ENCODE assay signal across 8 cellular contexts in the genomic region with DNA sequence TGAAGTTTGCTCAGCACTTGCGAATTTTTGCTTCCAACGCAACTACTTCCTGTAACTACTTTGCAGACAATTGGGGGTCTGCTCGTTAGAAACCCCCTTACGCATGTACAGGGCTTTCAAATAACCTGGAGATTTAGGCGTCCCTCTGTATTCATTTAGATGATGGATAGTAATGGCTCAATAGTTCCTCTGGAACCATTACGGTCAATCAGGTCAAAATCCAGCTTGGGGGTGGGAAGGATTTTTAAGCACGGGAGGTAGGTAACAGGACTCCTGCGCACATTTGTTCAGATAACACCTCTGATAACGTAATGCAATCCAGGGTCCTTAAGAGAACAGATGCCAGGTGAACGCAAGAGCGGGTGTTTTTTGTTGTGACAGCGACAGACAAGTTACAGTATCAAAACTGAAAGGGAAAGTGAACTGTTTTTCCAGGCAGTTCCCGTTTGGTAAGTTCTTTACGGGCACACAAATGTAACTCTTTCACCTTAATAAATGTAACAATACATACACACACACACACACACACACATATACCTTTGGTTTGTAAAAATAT. TPM values are rescaled to one million over a fixed set of nuclear protein-coding genes. Genes with fewer than 3 reads are reported as not detected.
DNase-seq lines count a peak whose midpoint lies in the region; ATAC-seq lines count a peak whose summit lies in the region.

No MANE protein-coding gene starts in this region.

- H3K27me3 Mint-ChIP-seq in activated T-cell treated with anti-CD3 and anti-CD28 coated beads, Interleukin-2, amount 50 U/mL, for 72 hours (ENCODE audit: low read depth) = peaks cover 65% of the 10 kb centered on the region
- H3K27me3 Mint-ChIP-seq in stimulated activated memory B cell treated with anti-CD40 and anti-IgM and Interleukin-4, amounts not matched to agents 10 μg/mL and 1 μg/mL and 100 μg/mL, for 72 hours = peaks cover 68% of the 10 kb centered on the region

- no peak overlapping the region for H3K9ac ChIP-seq in iPS-20b (ENCODE audit: low read depth, low read length)

- no peaks in the 10 kb centered on the region for H3K36me3 Mint-ChIP-seq in activated T-cell treated with anti-CD3 and anti-CD28 coated beads, Interleukin-2, amount 50 U/mL, for 72 hours (ENCODE audit: insufficient read depth in 2 of 2)
- H3K36me3 Mint-ChIP-seq in stimulated activated memory B cell treated with anti-CD40 and anti-IgM and Interleukin-4, amounts not matched to agents 10 μg/mL and 1 μg/mL and 100 μg/mL, for 72 hours = no peaks in the 10 kb centered on the region

- no peak for ATAC-seq in activated T-cell treated with anti-CD3 and anti-CD28 coated beads, Interleukin-2, amount 50 U/mL, for 72 hours (replicated peaks in 1 of 2)
- no peak for ATAC-seq in stimulated activated memory B cell treated with anti-CD40 and anti-IgM and Interleukin-4, amounts not matched to agents 10 μg/mL and 1 μg/mL and 100 μg/mL, for 72 hours
- ATAC-seq in GM21737 (IDR thresholded peaks at IDR 0.05; ENCODE audit: unreplicated experiment) = no peak

- peaks cover 100% of the 10 kb centered on the region for H3K27me3 ChIP-seq in iPS-20b (ENCODE audit: insufficient read depth, low read length)

- peak; percentile 44 for DNase-seq in EH (ENCODE audit: low read depth)
- no peak for DNase-seq in Jurkat, Clone E6-1 (ENCODE audit: low read depth, low spot score)
- no peak for DNase-seq in activated T-cell treated with anti-CD3 and anti-CD28 coated beads, Interleukin-2, amount 50 U/mL, for 72 hours
- no peak for DNase-seq in stimulated activated CD4-positive, alpha-beta T cell treated with anti-CD3 and anti-CD28 coated beads, Interleukin-12 subunit alpha, Interleukin-12 subunit beta, amount 100 ng/mL, for 4 hours
- no peak for DNase-seq in activated CD4-positive, CD25-positive, alpha-beta regulatory T cell (lab: John Stamatoyannopoulos, UW)

- H3K4me3 Mint-ChIP-seq in activated T-cell treated with anti-CD3 and anti-CD28 coated beads, Interleukin-2, amount 50 U/mL, for 72 hours = peak overlapping the region; percentile 89 to 96
- H3K4me3 Mint-ChIP-seq in stimulated activated memory B cell treated with anti-CD40 and anti-IgM and Interleukin-4, amounts not matched to agents 10 μg/mL and 1 μg/mL and 100 μg/mL, for 72 hours = peak overlapping the region; percentile 93

- peaks cover 40% of the 10 kb centered on the region for H3K4me1 Mint-ChIP-seq in activated T-cell treated with anti-CD3 and anti-CD28 coated beads, Interleukin-2, amount 50 U/mL, for 72 hours (ENCODE audit: low read depth)
- peaks cover 48% of the 10 kb centered on the region for H3K4me1 Mint-ChIP-seq in stimulated activated memory B cell treated with anti-CD40 and anti-IgM and Interleukin-4, amounts not matched to agents 10 μg/mL and 1 μg/mL and 100 μg/mL, for 72 hours

- no peaks in the 10 kb centered on the region for H3K36me3 ChIP-seq in iPS-20b (ENCODE audit: insufficient read depth, low read depth, low read length)

- peaks cover under 1% of the 10 kb centered on the region; the same call in 1 of the 2 replicates for H3K9me3 ChIP-seq in iPS-20b (ENCODE audit: insufficient read depth, low read depth, low read length)

- H3K4me3 ChIP-seq in Jurkat, Clone E6-1 (ENCODE audit: low read length) = peak overlapping the region; percentile 44
- H3K4me3 ChIP-seq in iPS-20b (ENCODE audit: low read length) = peak overlapping the region; percentile 56; the same call in 1 of the 2 replicates

- peak overlapping the region; percentile 81 for H3K27ac Mint-ChIP-seq in activated T-cell treated with anti-CD3 and anti-CD28 coated beads, Interleukin-2, amount 50 U/mL, for 72 hours
- peak overlapping the region; percentile 72 for H3K27ac Mint-ChIP-seq in stimulated activated memory B cell treated with anti-CD40 and anti-IgM and Interleukin-4, amounts not matched to agents 10 μg/mL and 1 μg/mL and 100 μg/mL, for 72 hours

- H3K4me1 ChIP-seq in iPS-20b (ENCODE audit: insufficient read depth, low read length) = no peaks in the 10 kb centered on the region; the same call in 1 of the 2 replicates

- no peaks in the 10 kb centered on the region for H3K9me3 Mint-ChIP-seq in activated T-cell treated with anti-CD3 and anti-CD28 coated beads, Interleukin-2, amount 50 U/mL, for 72 hours
- H3K9me3 Mint-ChIP-seq in stimulated activated memory B cell treated with anti-CD40 and anti-IgM and Interleukin-4, amounts not matched to agents 10 μg/mL and 1 μg/mL and 100 μg/mL, for 72 hours = no peaks in the 10 kb centered on the region

- H3K27ac ChIP-seq in iPS-20b (ENCODE audit: low read length) = no peak overlapping the region

RNA-seq across cellular contexts. Expression of a gene that starts 3.7 kb away (rescaled TPM):
- not detected for polyA plus RNA-seq in Jurkat, Clone E6-1 (2012; ENCODE audit: insufficient read depth, insufficient read length)
- total RNA-seq in activated T-cell treated with anti-CD3 and anti-CD28 coated beads, Interleukin-2, amount 50 U/mL, for 72 hours = not detected
